ENCODE assay signal across 10 cellular contexts in the genomic region with DNA sequence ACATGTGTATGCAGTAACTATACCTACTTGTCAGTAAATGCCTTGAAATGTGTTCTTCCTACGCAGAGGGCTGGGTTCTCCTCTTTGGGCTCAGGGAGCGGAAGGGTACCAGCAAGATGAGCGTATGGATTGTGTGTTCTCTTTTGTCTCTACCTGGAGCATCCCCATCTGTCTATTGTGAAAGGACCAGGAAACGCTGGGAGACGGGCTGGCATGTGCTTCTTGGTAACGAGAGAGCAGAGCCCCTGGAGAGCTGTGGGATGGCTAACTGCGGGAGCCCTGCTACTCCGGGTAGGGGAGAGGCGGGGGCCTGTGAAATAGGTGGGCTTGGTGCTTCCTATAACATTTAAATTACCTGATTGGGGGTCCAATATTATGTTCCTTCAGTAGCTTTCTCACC.
A peak's percentile ranks its signal among the peaks of the same experiment; 100 is the strongest.
DNase-seq lines count a peak whose midpoint lies in the region; ATAC-seq and TF ChIP-seq lines count a peak whose summit lies in the region.
"Had no signal": no experiment of that assay in that cellular context is flagged by ENCODE, and none has a peak within 500 bp of the region (broad histone marks: within the 10 kb centered on the region; RNA-seq: fewer than 3 reads in every experiment).

No MANE protein-coding gene starts in this region.

- H3K4me3 ChIP-seq in ectodermal cell (ENCODE audit: insufficient read depth, low read depth, low read length) (no peak overlapping the region), neural progenitor cell (no peak overlapping the region)

- no TSS peak for BruUV-seq in Calu3 (replicated peaks; lab: Mats Ljungman, UMichigan)

- CTCF ChIA-PET in Calu3 (lab: Charles Lee), result no interaction called here

- H3K36me3 ChIP-seq in ectodermal cell (ENCODE audit: control insufficient read depth, insufficient read depth, low read length), result no peaks in the 10 kb centered on the region
- no peaks in the 10 kb centered on the region for H3K36me3 ChIP-seq in neural progenitor cell

- no peak overlapping the region for H3K4me3 Mint-ChIP-seq in stimulated activated naive CD8-positive, alpha-beta T cell treated with anti-CD3 and anti-CD28 coated beads, Interleukin-15, Interleukin-2, amounts not matched to agents 100 ng/mL and 50 ng/mL, for 24 hours
- peak overlapping the region; percentile 43 for H3K4me3 Mint-ChIP-seq in neural progenitor cell
- no peak overlapping the region for H3K4me3 Mint-ChIP-seq in Calu3 (ENCODE audit: low read depth, unreplicated experiment)
- H3K4me3 Mint-ChIP-seq: CD8-positive, alpha-beta memory T cell had no signal

- peaks cover 10% of the 10 kb centered on the region for H3K9me3 Mint-ChIP-seq in stimulated activated naive CD8-positive, alpha-beta T cell treated with anti-CD3 and anti-CD28 coated beads, Interleukin-15, Interleukin-2, amounts not matched to agents 100 ng/mL and 50 ng/mL, for 24 hours
- no peaks in the 10 kb centered on the region for H3K9me3 Mint-ChIP-seq in neural progenitor cell
- H3K9me3 Mint-ChIP-seq in Calu3 (ENCODE audit: low read depth, unreplicated experiment), result no peaks in the 10 kb centered on the region

- no peak overlapping the region for H3K9ac ChIP-seq in neural progenitor cell

- H3K27me3 ChIP-seq in ectodermal cell (ENCODE audit: control insufficient read depth, insufficient read depth, low read length, poor library complexity, severe bottlenecking) (no peaks in the 10 kb centered on the region), neural progenitor cell (no peaks in the 10 kb centered on the region)

- intact Hi-C loops in Calu3 (cut with micrococcal nuclease; ENCODE audit: unreplicated experiment), result no loop called here

- H3K27me3 Mint-ChIP-seq in stimulated activated naive CD8-positive, alpha-beta T cell treated with anti-CD3 and anti-CD28 coated beads, Interleukin-15, Interleukin-2, amounts not matched to agents 100 ng/mL and 50 ng/mL, for 24 hours, result no peaks in the 10 kb centered on the region
- H3K27me3 Mint-ChIP-seq in neural progenitor cell (ENCODE audit: insufficient read depth, low read depth) (no peaks in the 10 kb centered on the region), Calu3 (ENCODE audit: unreplicated experiment) (no peaks in the 10 kb centered on the region)

- H3K9me3 ChIP-seq in ectodermal cell (ENCODE audit: control insufficient read depth, low read length) (no peaks in the 10 kb centered on the region), neural progenitor cell (ENCODE audit: low read depth) (no peaks in the 10 kb centered on the region)

- peak overlapping the region; percentile 1 for H2AFZ ChIP-seq in neural progenitor cell (replicated peaks)

- H4K20me1 ChIP-seq in neural progenitor cell (ENCODE audit: low read depth), result no peaks in the 10 kb centered on the region

- no peak for DNase-seq in stimulated activated naive CD8-positive, alpha-beta T cell treated with anti-CD3 and anti-CD28 coated beads, Interleukin-15, Interleukin-2, amounts not matched to agents 100 U/mL and 50 U/mL, for 24 hours
- DNase-seq in neural progenitor cell (ENCODE audit: low spot score), result peak; percentile 48
- no peak for DNase-seq in stimulated activated CD4-positive, alpha-beta T cell treated with anti-CD3 and anti-CD28 coated beads, Interleukin-2, amount 100 ng/mL, for 24 hours
- no peak for DNase-seq in Calu3
- no peak for DNase-seq in hepatic stellate cell (ENCODE audit: low spot score)
- DNase-seq: CD8-positive, alpha-beta memory T cell; MV-4-11 had no signal

- ATAC-seq in stimulated activated naive CD8-positive, alpha-beta T cell treated with anti-CD3 and anti-CD28 coated beads, Interleukin-15, Interleukin-2, amounts not matched to agents 100 U/mL and 50 U/mL, for 24 hours, result no peak
- no peak for ATAC-seq in GM21515 (IDR thresholded peaks at IDR 0.05; ENCODE audit: unreplicated experiment)

- peaks cover 85% of the 10 kb centered on the region for H3K36me3 Mint-ChIP-seq in stimulated activated naive CD8-positive, alpha-beta T cell treated with anti-CD3 and anti-CD28 coated beads, Interleukin-15, Interleukin-2, amounts not matched to agents 100 ng/mL and 50 ng/mL, for 24 hours (ENCODE audit: low read depth)
- no peaks in the 10 kb centered on the region for H3K36me3 Mint-ChIP-seq in neural progenitor cell
- no peaks in the 10 kb centered on the region for H3K36me3 Mint-ChIP-seq in Calu3 (ENCODE audit: insufficient read depth, unreplicated experiment)

- peak overlapping the region; percentile 17 for H3K4me2 ChIP-seq in neural progenitor cell

- H3F3A ChIP-seq in neural progenitor cell (ENCODE audit: low read depth), result peaks cover 4% of the 10 kb centered on the region

- 13 to 22% methylated on average over 9 of the region's 9 CpGs for WGBS in ectodermal cell, 2 experiments

- peak overlapping the region; percentile 93 for H3K27ac ChIP-seq in ectodermal cell (ENCODE audit: insufficient read depth, low read depth, low read length, poor library complexity, severe bottlenecking)
- H3K27ac ChIP-seq in neural progenitor cell, result no peak overlapping the region

- no peak for TF ChIP-seq CTCF in neural progenitor cell (IDR thresholded peaks at IDR 0.05)
- no peak for TF ChIP-seq CTCF in Calu3 (IDR thresholded peaks at IDR 0.05; ENCODE audit: unreplicated experiment)

- H3K4me1 ChIP-seq in ectodermal cell (ENCODE audit: control insufficient read depth, insufficient read depth, low read length), result peaks cover 27% of the 10 kb centered on the region
- H3K4me1 ChIP-seq in neural progenitor cell, result peaks cover 22% of the 10 kb centered on the region

- H3K27ac Mint-ChIP-seq in stimulated activated naive CD8-positive, alpha-beta T cell treated with anti-CD3 and anti-CD28 coated beads, Interleukin-15, Interleukin-2, amounts not matched to agents 100 ng/mL and 50 ng/mL, for 24 hours, result peak overlapping the region; percentile 41
- peak overlapping the region; percentile 81 for H3K27ac Mint-ChIP-seq in neural progenitor cell
- H3K27ac Mint-ChIP-seq in Calu3 (ENCODE audit: unreplicated experiment), result no peak overlapping the region

- no peaks in the 10 kb centered on the region for H3K79me2 ChIP-seq in neural progenitor cell (ENCODE audit: low read depth)

- peaks cover 68% of the 10 kb centered on the region for H3K4me1 Mint-ChIP-seq in stimulated activated naive CD8-positive, alpha-beta T cell treated with anti-CD3 and anti-CD28 coated beads, Interleukin-15, Interleukin-2, amounts not matched to agents 100 ng/mL and 50 ng/mL, for 24 hours (ENCODE audit: low read depth)
- H3K4me1 Mint-ChIP-seq in neural progenitor cell (peaks cover 36% of the 10 kb centered on the region), Calu3 (ENCODE audit: low read depth, unreplicated experiment) (peaks cover 19% of the 10 kb centered on the region)
